17 cellular contexts compared by ENCODE assay signal in the genomic region with DNA sequence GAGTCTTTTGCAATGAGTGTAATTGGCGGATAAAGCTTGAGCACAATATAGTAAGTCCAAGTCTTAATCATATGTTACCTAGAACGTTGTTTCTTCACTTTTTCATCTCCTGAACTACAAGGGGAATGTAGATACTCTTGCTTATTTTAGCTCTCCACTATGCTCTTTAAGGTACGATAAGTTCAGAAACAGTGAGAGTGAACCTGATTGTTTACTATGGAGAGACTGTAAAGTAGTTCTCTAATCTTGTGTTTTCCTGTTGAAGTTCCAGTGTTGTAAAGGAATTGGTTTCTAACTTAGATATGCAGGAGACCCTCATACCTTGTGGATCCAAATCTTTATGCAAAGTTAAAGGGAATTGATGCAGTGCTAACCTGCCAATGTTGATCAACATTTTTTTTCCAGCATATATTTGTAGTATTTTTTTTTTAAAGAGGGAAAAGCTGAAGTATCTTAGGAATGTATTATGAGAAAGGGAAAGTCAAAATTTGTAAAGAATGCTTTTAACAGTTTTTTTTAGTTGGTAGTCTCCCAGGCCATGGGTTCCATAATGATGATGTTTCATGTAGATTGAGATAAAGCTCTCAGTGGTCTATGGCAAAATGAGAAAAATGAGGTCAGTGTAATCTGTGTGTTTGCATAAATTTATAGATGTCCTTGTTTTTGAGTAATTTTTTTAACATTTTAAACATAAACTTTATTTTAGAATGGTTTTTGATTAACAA. TPM values are rescaled to one million over a fixed set of nuclear protein-coding genes. Genes with fewer than 3 reads are reported as not detected.
DNase-seq lines count a peak whose midpoint lies in the region; ATAC-seq lines count a peak whose summit lies in the region.
"Had no signal": no experiment of that assay in that cellular context is flagged by ENCODE, and none has a peak within 500 bp of the region (broad histone marks: within the 10 kb centered on the region; RNA-seq: fewer than 3 reads in every experiment).

No MANE protein-coding gene starts in this region.

- peaks cover 81 to 91% (median 84%) of the 10 kb centered on the region in 3 donors for H3K4me1 Mint-ChIP-seq in T-cell
- peaks cover 31% of the 10 kb centered on the region for H3K4me1 Mint-ChIP-seq in activated T-helper 2 cell treated with anti-CD3 and anti-CD28 coated beads, Interferon-gamma antibody, Interleukin-2, Interleukin-4, amounts not matched to agents 10 μg/mL and 5 μg/mL and 100 μg/mL, durations not matched to agents 14 hours and 24 hours and 36 hours (ENCODE audit: low read depth)

- H3K79me1 ChIP-seq in mesendoderm (ENCODE audit: low read length), result peaks cover 1% of the 10 kb centered on the region

- no peak overlapping the region for H2BK5ac ChIP-seq in mesendoderm (ENCODE audit: low read length)

- no peak overlapping the region for H3K18ac ChIP-seq in mesendoderm (ENCODE audit: low read length)

- H3K4me3 Mint-ChIP-seq in T-cell, result peak overlapping the region in 2 of 3 donors; percentile 9
- H3K4me3 Mint-ChIP-seq in activated T-helper 2 cell treated with anti-CD3 and anti-CD28 coated beads, Interferon-gamma antibody, Interleukin-2, Interleukin-4, amounts not matched to agents 10 μg/mL and 5 μg/mL and 100 μg/mL, durations not matched to agents 14 hours and 24 hours and 36 hours (ENCODE audit: low read depth), result no peak overlapping the region

- intact Hi-C loops in left ventricle myocardium superior (cut with micrococcal nuclease) (no loop called here), Right ventricle myocardium inferior (cut with DNase I) (no loop called here)
- intact Hi-C loops in activated T-helper 2 cell treated with anti-CD3 and anti-CD28 coated beads, Interferon-gamma antibody, Interleukin-2, Interleukin-4, amounts not matched to agents 10 μg/mL and 5 μg/mL and 100 μg/mL, durations not matched to agents 14 hours and 24 hours and 36 hours (cut with micrococcal nuclease), result no loop called here

- no peaks in the 10 kb centered on the region for H3K36me3 ChIP-seq in mesendoderm (ENCODE audit: control insufficient read depth, insufficient read depth, low read length)

- H3K4me1 ChIP-seq in mesendoderm (ENCODE audit: control insufficient read depth, low read depth, low read length), result peaks cover 2% of the 10 kb centered on the region
- H3K4me1 ChIP-seq: BLaER1 had no signal

- H3K27me3 ChIP-seq in mesendoderm (ENCODE audit: insufficient read depth, low read length, poor library complexity), result no peaks in the 10 kb centered on the region
- H3K27me3 ChIP-seq: BLaER1 had no signal

- no CpG with 5 or more reads among the region's 3 CpGs for WGBS in mesendoderm (ENCODE audit: extremely low coverage, insufficient coverage, low lambda C conversion rate)

- H3K4me2 ChIP-seq in mesendoderm (ENCODE audit: low read length), result no peak overlapping the region
- H3K4me2 ChIP-seq: BLaER1, PC-9 had no signal

- no peak overlapping the region for H2BK120ac ChIP-seq in mesendoderm (ENCODE audit: low read depth, low read length)

- H4K8ac ChIP-seq in mesendoderm (ENCODE audit: low read depth, low read length), result no peak overlapping the region

- no peak overlapping the region for H2AK5ac ChIP-seq in mesendoderm (ENCODE audit: low read length)

- no peaks in the 10 kb centered on the region for H3K27me3 Mint-ChIP-seq in T-cell
- no peaks in the 10 kb centered on the region for H3K27me3 Mint-ChIP-seq in activated T-helper 2 cell treated with anti-CD3 and anti-CD28 coated beads, Interferon-gamma antibody, Interleukin-2, Interleukin-4, amounts not matched to agents 10 μg/mL and 5 μg/mL and 100 μg/mL, durations not matched to agents 14 hours and 24 hours and 36 hours (ENCODE audit: low read depth)

- H2BK15ac ChIP-seq in mesendoderm (replicated peaks; ENCODE audit: low read depth), result no peak overlapping the region

- ATAC-seq in left ventricle myocardium superior (peak; percentile 24), Right ventricle myocardium inferior (no peak), T-cell (replicated peaks in 1 of 4) (no peak), HG02798 (IDR thresholded peaks at IDR 0.05; ENCODE audit: poor library complexity, unreplicated experiment) (no peak)

- H3K27ac ChIP-seq in mesendoderm (ENCODE audit: low read depth, low read length), result no peak overlapping the region
- H3K27ac ChIP-seq: BLaER1, PC-9 had no signal

- H3K23ac ChIP-seq in mesendoderm (ENCODE audit: low read length), result no peak overlapping the region

- no peaks in the 10 kb centered on the region for H3K9me3 Mint-ChIP-seq in T-cell
- no peaks in the 10 kb centered on the region for H3K9me3 Mint-ChIP-seq in activated T-helper 2 cell treated with anti-CD3 and anti-CD28 coated beads, Interferon-gamma antibody, Interleukin-2, Interleukin-4, amounts not matched to agents 10 μg/mL and 5 μg/mL and 100 μg/mL, durations not matched to agents 14 hours and 24 hours and 36 hours

- H4K5ac ChIP-seq in mesendoderm (ENCODE audit: low read length), result no peak overlapping the region

- H3K4ac ChIP-seq in mesendoderm (ENCODE audit: low read depth, low read length), result no peak overlapping the region

- H3K27ac Mint-ChIP-seq in T-cell, result no peak overlapping the region
- H3K27ac Mint-ChIP-seq in activated T-helper 2 cell treated with anti-CD3 and anti-CD28 coated beads, Interferon-gamma antibody, Interleukin-2, Interleukin-4, amounts not matched to agents 10 μg/mL and 5 μg/mL and 100 μg/mL, durations not matched to agents 14 hours and 24 hours and 36 hours, result no peak overlapping the region

- no peak overlapping the region for H3K4me3 ChIP-seq in mesendoderm (ENCODE audit: low read length)
- H3K4me3 ChIP-seq: BLaER1, PC-9 had no signal

- H3K36me3 Mint-ChIP-seq in T-cell, result peaks cover 18% of the 10 kb centered on the region
- peaks cover 13% of the 10 kb centered on the region for H3K36me3 Mint-ChIP-seq in activated T-helper 2 cell treated with anti-CD3 and anti-CD28 coated beads, Interferon-gamma antibody, Interleukin-2, Interleukin-4, amounts not matched to agents 10 μg/mL and 5 μg/mL and 100 μg/mL, durations not matched to agents 14 hours and 24 hours and 36 hours (ENCODE audit: low read depth)

- POLR2A ChIA-PET in T-cell (lab: Charles Lee), result interaction anchor here in 1 of 2 donors (0.5 kb wide), 1 partner anchor 51 kb away, joined by 3 read pairs; no protein-coding TSS in a partner anchor

- no peak overlapping the region for H3K9ac ChIP-seq in mesendoderm (ENCODE audit: low read length)
- H3K9ac ChIP-seq: BLaER1 had no signal

- CTCF ChIA-PET in T-cell (lab: Charles Lee), result interaction anchor here in 1 of 2 donors (1.0 kb wide), 1 partner anchor 94 kb away, joined by 3 read pairs; no protein-coding TSS in a partner anchor

- DNase-seq in left ventricle myocardium superior (no peak), Right ventricle myocardium inferior (ENCODE audit: missing footprints) (no peak), T-cell (no peak), mesendoderm (peak; percentile 25), LoVo (ENCODE audit: low spot score) (no peak)
- DNase-seq in activated T-helper 2 cell treated with anti-CD3 and anti-CD28 coated beads, Interferon-gamma antibody, Interleukin-2, Interleukin-4, amounts not matched to agents 10 μg/mL and 5 μg/mL and 100 μg/mL, durations not matched to agents 14 hours and 24 hours and 36 hours (ENCODE audit: low spot score), result no peak
- DNase-seq in stimulated activated CD4-positive, alpha-beta T cell treated with anti-CD3 and anti-CD28 coated beads, Interleukin-4, amount 100 ng/mL, for 1 hour, result no peak
- DNase-seq: DMS153, HCEC 1CT, KG1, NCI-H1092, NCI-H146, NCI-H2081, NCI-H524, PC-9 had no signal

- H3K79me2 ChIP-seq in mesendoderm (ENCODE audit: control insufficient read depth, insufficient read depth, low read length), result no peaks in the 10 kb centered on the region

- no peak overlapping the region for H3K56ac ChIP-seq in mesendoderm (ENCODE audit: low read length)

RNA-seq across cellular contexts. Expression of a gene that starts 14.9 kb away (rescaled TPM):
- total RNA-seq in left ventricle myocardium superior, result 32.3 TPM
- total RNA-seq in Right ventricle myocardium inferior, result 33.0 TPM
- 100 to 1,000 TPM in 2 of 5 donors, 10 to 100 TPM in 3; 90.7 to 139 (median 98.1) TPM for total RNA-seq in T-cell
- polyA plus RNA-seq in mesendoderm (2013, experiment 1 of 2), result 12.0 TPM
- 11.8 TPM for polyA plus RNA-seq in mesendoderm (2013, experiment 2 of 2)
- 97.5 and 98.3 TPM in 2 replicates for total RNA-seq in activated T-helper 2 cell treated with anti-CD3 and anti-CD28 coated beads, Interferon-gamma antibody, Interleukin-2, Interleukin-4, amounts not matched to agents 10 μg/mL and 5 μg/mL and 100 μg/mL, durations not matched to agents 14 hours and 24 hours and 36 hours
